Comparison of ENCODE assay signal across 1 cellular context in genomic region chr3:150761831-150762661, GRCh38.
TF ChIP-seq lines count a peak whose summit lies in the region.

No MANE protein-coding gene starts in this region.

TF ChIP-seq in HepG2, 621 proteins besides CTCF, POLR2A, EP300 and RAD21 (continued from another document):
- TF ChIP-seq ZSCAN5A (CRISPR knock-in tag; IDR thresholded peaks at IDR 0.05; ENCODE audit: borderline replicate concordance) (no peak), RFX1 (IDR thresholded peaks at IDR 0.05) (no peak), MLLT10 (CRISPR knock-in tag; IDR thresholded peaks at IDR 0.05) (0 out of 2 replicates have a peak, but pooled peaks have one; percentile 19), ZNF766 (CRISPR knock-in tag; IDR thresholded peaks at IDR 0.05; ENCODE audit: borderline replicate concordance) (no peak), THYN1 (CRISPR knock-in tag; IDR thresholded peaks at IDR 0.05; ENCODE audit: borderline replicate concordance, low read depth) (no peak), ZNF280B (CRISPR knock-in tag; IDR thresholded peaks at IDR 0.05; ENCODE audit: borderline replicate concordance) (no peak), ZFX (CRISPR knock-in tag; IDR thresholded peaks at IDR 0.05; ENCODE audit: low read depth) (no peak), HMG20B (CRISPR knock-in tag; conservative IDR thresholded peaks at IDR 0.05) (no peak), HOXA7 (CRISPR knock-in tag; IDR thresholded peaks at IDR 0.05) (no peak), ARNT2 (CRISPR knock-in tag; IDR thresholded peaks at IDR 0.05; ENCODE audit: low read depth) (no peak), ZMAT3 (CRISPR knock-in tag; conservative IDR thresholded peaks at IDR 0.05) (no peak), CEBPZ (IDR thresholded peaks at IDR 0.05; ENCODE audit: low read length) (no peak), SATB2 (CRISPR knock-in tag; IDR thresholded peaks at IDR 0.05) (no peak), NFE2L1 (CRISPR knock-in tag; IDR thresholded peaks at IDR 0.05; ENCODE audit: borderline replicate concordance) (no peak), ZNF251 (CRISPR knock-in tag; IDR thresholded peaks at IDR 0.05) (no peak), DZIP1 (CRISPR knock-in tag; IDR thresholded peaks at IDR 0.05) (no peak), MAX (IDR thresholded peaks at IDR 0.05) (peak; percentile 63), HNF4G (IDR thresholded peaks at IDR 0.05; ENCODE audit: borderline replicate concordance, low read depth, low read length) (no peak), HNF4G (CRISPR knock-in tag; IDR thresholded peaks at IDR 0.05; ENCODE audit: borderline replicate concordance, low read depth) (no peak), HOXA3 (CRISPR knock-in tag; IDR thresholded peaks at IDR 0.05) (no peak), ZNF746 (CRISPR knock-in tag; IDR thresholded peaks at IDR 0.05) (no peak), ZNF776 (CRISPR knock-in tag; IDR thresholded peaks at IDR 0.05) (no peak), ETS1 (CRISPR knock-in tag; IDR thresholded peaks at IDR 0.05) (no peak), CENPBD1 (CRISPR knock-in tag; IDR thresholded peaks at IDR 0.05; ENCODE audit: borderline replicate concordance, low read depth) (no peak)
TF ChIP-seq in HepG2: peak in this region for 41.
